In the genomic region with DNA sequence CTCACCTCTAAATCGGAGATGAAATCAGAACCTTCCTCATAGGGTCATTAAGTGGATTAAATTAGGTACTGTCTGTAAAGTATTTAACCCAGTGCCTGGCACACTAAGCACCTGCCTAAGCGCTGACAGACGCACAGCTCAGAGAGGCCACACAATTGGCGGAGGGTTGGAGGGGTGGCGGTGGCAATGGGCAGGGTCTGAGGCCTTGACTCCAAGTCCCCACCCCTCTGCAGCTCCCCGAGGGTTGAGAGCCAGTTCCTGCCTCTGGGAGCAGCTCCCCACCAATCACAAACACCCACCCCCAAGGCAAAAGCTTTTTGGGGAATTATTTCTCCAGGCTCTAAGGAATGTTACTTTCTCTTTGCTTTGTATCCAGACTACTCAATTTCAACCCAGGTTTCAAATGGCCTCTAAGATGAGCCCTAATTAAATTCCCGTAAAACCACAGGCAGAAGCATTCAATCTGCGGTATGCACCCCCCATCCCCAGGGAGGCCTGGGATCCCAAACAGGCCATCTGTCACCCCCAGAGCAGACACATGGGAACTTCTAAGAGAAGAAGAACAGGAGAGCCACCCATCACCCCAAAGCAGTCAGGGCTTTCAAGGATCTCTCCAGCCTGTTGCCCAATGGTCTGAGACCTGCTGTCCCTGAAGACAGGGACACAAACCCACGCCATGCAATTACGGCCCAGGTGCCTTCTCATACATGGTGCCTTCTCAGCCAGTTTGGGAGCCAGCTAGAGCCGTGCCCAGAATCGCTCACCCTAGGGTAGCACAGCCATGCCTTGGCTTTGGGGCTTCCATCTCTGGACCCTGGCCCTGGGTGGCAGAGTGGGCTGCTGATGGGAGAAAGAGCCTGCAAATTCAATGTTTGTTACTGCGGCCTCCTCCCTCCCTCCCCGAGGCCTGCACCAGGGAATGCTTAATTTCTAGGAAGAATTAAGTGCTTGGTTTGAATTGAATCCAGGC, we compare ENCODE assay signal across 26 cellular contexts.
DNase-seq lines count a peak whose midpoint lies in the region; ATAC-seq, FAIRE-seq and TF ChIP-seq lines count a peak whose summit lies in the region.
"Had no signal": no experiment of that assay in that cellular context is flagged by ENCODE, and none has a peak within 500 bp of the region (broad histone marks: within the 10 kb centered on the region; RNA-seq: fewer than 3 reads in every experiment).

No MANE protein-coding gene starts in this region.

- DNase-seq in Right ventricle myocardium inferior (ENCODE audit: missing footprints) (peak; percentile 48), Right ventricle myocardium superior (no peak), NCI-H82 treated with DMSO at 0.1 percent for 48 hours (lab: John Stamatoyannopoulos, UW; ENCODE audit: unreplicated experiment) (peak; percentile 80), myocyte (ENCODE audit: low read depth) (peak; percentile 60), HTR-8/SVneo (ENCODE audit: insufficient read length, low spot score) (no peak), NCI-H2196 treated with DMSO at 0.1 percent for 48 hours (lab: John Stamatoyannopoulos, UW; ENCODE audit: unreplicated experiment) (no peak), Calu3 (no peak), glomerular visceral epithelial cell (ENCODE audit: extremely low spot score) (no peak)
- DNase-seq: activated CD8-positive, alpha-beta T cell treated with anti-CD3 and anti-CD28 coated beads, Interleukin-2, amount 10 ng/mL, durations not matched to agents 7 days and 5 days; activated T-cell treated with anti-CD3 and anti-CD28 coated beads, Interleukin-2, amount 50 U/mL, for 72 hours; DMS53; head of caudate nucleus; immature natural killer cell; NCI-H187 treated with DMSO at 0.1 percent for 48 hours; NCI-H526 treated with DMSO at 0.1 percent for 48 hours; SIG-M5; stimulated activated CD4-positive, alpha-beta T cell treated with anti-CD3 and anti-CD28 coated beads, Interleukin-1b, Interleukin-23, amount 100 ng/mL, for 48 hours; trophoblast cell had no signal

- TF ChIP-seq CTCF in Calu3 (IDR thresholded peaks at IDR 0.05; ENCODE audit: unreplicated experiment): no peak

- no peak overlapping the region for H3K27ac Mint-ChIP-seq in Calu3 (ENCODE audit: unreplicated experiment)
- H3K27ac Mint-ChIP-seq: activated CD8-positive, alpha-beta T cell treated with anti-CD3 and anti-CD28 coated beads, Interleukin-2, amount 10 ng/mL, durations not matched to agents 7 days and 5 days; activated naive CD4-positive, alpha-beta T cell treated with anti-CD3 and anti-CD28 coated beads, Interleukin-2, amount 50 U/mL, for 24 hours; activated T-cell treated with anti-CD3 and anti-CD28 coated beads, Interleukin-2, amount 50 U/mL, for 72 hours; stimulated activated naive CD8-positive, alpha-beta T cell treated with anti-CD3 and anti-CD28 coated beads, Interleukin-15, Interleukin-2, amounts not matched to agents 100 ng/mL and 50 ng/mL, for 24 hours had no signal

- CTCF ChIA-PET in Calu3 (lab: Charles Lee): no interaction called here

- no TSS peak for BruUV-seq in Calu3 (replicated peaks; lab: Mats Ljungman, UMichigan)

- ATAC-seq in Right ventricle myocardium inferior (no peak), Right ventricle myocardium superior (ENCODE audit: poor library complexity) (no peak)
- ATAC-seq: activated CD4-positive, CD25-positive, alpha-beta regulatory T cell treated with anti-CD3 and anti-CD28 coated beads, Interleukin-2, amount 50 U/mL, for 24 hours; activated CD8-positive, alpha-beta T cell treated with anti-CD3 and anti-CD28 coated beads, Interleukin-2, amount 10 ng/mL, durations not matched to agents 7 days and 5 days; activated T-cell treated with anti-CD3 and anti-CD28 coated beads, Interleukin-2, amount 50 U/mL, for 72 hours; HCT116; right lobe of liver had no signal

- intact Hi-C loops in Right ventricle myocardium inferior (cut with DNase I): no loop called here
- intact Hi-C loops in Right ventricle myocardium superior (cut with DNase I): no loop called here
- intact Hi-C loops in Calu3 (cut with micrococcal nuclease; ENCODE audit: unreplicated experiment): no loop called here

- no peaks in the 10 kb centered on the region for H3K36me3 Mint-ChIP-seq in Calu3 (ENCODE audit: insufficient read depth, unreplicated experiment)
- H3K36me3 Mint-ChIP-seq: immature natural killer cell had no signal

- no peak overlapping the region for H3K4me3 Mint-ChIP-seq in Calu3 (ENCODE audit: low read depth, unreplicated experiment)
- H3K4me3 Mint-ChIP-seq: activated CD8-positive, alpha-beta T cell treated with anti-CD3 and anti-CD28 coated beads, Interleukin-2, amount 10 ng/mL, durations not matched to agents 7 days and 5 days; activated naive CD4-positive, alpha-beta T cell treated with anti-CD3 and anti-CD28 coated beads, Interleukin-2, amount 50 U/mL, for 24 hours; activated T-cell treated with anti-CD3 and anti-CD28 coated beads, Interleukin-2, amount 50 U/mL, for 72 hours; CD14-positive monocyte; immature natural killer cell; stimulated activated naive CD8-positive, alpha-beta T cell treated with anti-CD3 and anti-CD28 coated beads, Interleukin-15, Interleukin-2, amounts not matched to agents 100 ng/mL and 50 ng/mL, for 24 hours had no signal

- FAIRE-seq in HTR-8/SVneo (lab: Jason Lieb, UNC): no peak
- FAIRE-seq: A204.1, astrocyte had no signal

- H3K9me3 Mint-ChIP-seq in Calu3 (ENCODE audit: low read depth, unreplicated experiment): no peaks in the 10 kb centered on the region
- H3K9me3 Mint-ChIP-seq: activated naive CD4-positive, alpha-beta T cell treated with anti-CD3 and anti-CD28 coated beads, Interleukin-2, amount 50 U/mL, for 24 hours; activated T-cell treated with anti-CD3 and anti-CD28 coated beads, Interleukin-2, amount 50 U/mL, for 72 hours; immature natural killer cell; stimulated activated naive CD8-positive, alpha-beta T cell treated with anti-CD3 and anti-CD28 coated beads, Interleukin-15, Interleukin-2, amounts not matched to agents 100 ng/mL and 50 ng/mL, for 24 hours had no signal

- peaks cover 23% of the 10 kb centered on the region for H3K4me1 Mint-ChIP-seq in Calu3 (ENCODE audit: low read depth, unreplicated experiment)
- H3K4me1 Mint-ChIP-seq: activated naive CD4-positive, alpha-beta T cell treated with anti-CD3 and anti-CD28 coated beads, Interleukin-2, amount 50 U/mL, for 24 hours had no signal

- no peaks in the 10 kb centered on the region for H3K27me3 Mint-ChIP-seq in Calu3 (ENCODE audit: unreplicated experiment)
- H3K27me3 Mint-ChIP-seq: activated naive CD4-positive, alpha-beta T cell treated with anti-CD3 and anti-CD28 coated beads, Interleukin-2, amount 50 U/mL, for 24 hours; stimulated activated naive CD8-positive, alpha-beta T cell treated with anti-CD3 and anti-CD28 coated beads, Interleukin-15, Interleukin-2, amounts not matched to agents 100 ng/mL and 50 ng/mL, for 24 hours had no signal

Comparison
In these comparisons a context has a peak if more than half of its experiments do, and no peak if none do; other contexts are left out.
1. DNase-seq: peak in Right ventricle myocardium inferior (single experiment), NCI-H82 treated with DMSO at 0.1 percent for 48 hours (single experiment) and myocyte (single experiment); none in Right ventricle myocardium superior (single experiment), HTR-8/SVneo (single experiment), NCI-H2196 treated with DMSO at 0.1 percent for 48 hours (single experiment), Calu3 (single experiment) and glomerular visceral epithelial cell (single experiment).